20 cellular contexts compared by ENCODE assay signal in genomic region chr17:1593630-1593931, GRCh38. TPM values are rescaled to one million over a fixed set of nuclear protein-coding genes. Genes with fewer than 3 reads are reported as not detected.
DNase-seq lines count a peak whose midpoint lies in the region; ATAC-seq, FAIRE-seq and TF ChIP-seq lines count a peak whose summit lies in the region.
"Had no signal": no experiment of that assay in that cellular context is flagged by ENCODE, and none has a peak within 500 bp of the region (broad histone marks: within the 10 kb centered on the region; RNA-seq: fewer than 3 reads in every experiment).

No MANE protein-coding gene starts in this region.

- in situ Hi-C loops in gastrocnemius medialis (cut with MboI; ENCODE audit: low sequenced_read_pairs in 4 of 4) = no loop called here

- peak overlapping the region; percentile 97 for H3K4me2 ChIP-seq in BLaER1

- intact Hi-C loops in gastrocnemius medialis (cut with DNase I; ENCODE audit: low total_unique reads) = no loop called here
- intact Hi-C loops in kidney (cut with DNase I) = no loop called here

- H3K4me3 Mint-ChIP-seq in WTC11 = no peak overlapping the region
- H3K4me3 Mint-ChIP-seq: CD4-positive, alpha-beta memory T cell; endodermal cell; mesothelial cell of epicardium; nephron had no signal

- DNase-seq in HL-60 (ENCODE audit: low read depth in 1 of 2, low spot score in 1 of 2) = no peak
- no peak for DNase-seq in WTC11 (ENCODE audit: low spot score)
- DNase-seq in gastrocnemius medialis = no peak
- no peak for DNase-seq in HEK293T (ENCODE audit: extremely low spot score)
- DNase-seq in activated CD4-positive, alpha-beta T cell treated with anti-CD3 and anti-CD28 coated beads for 4 hours = no peak
- DNase-seq in kidney = no peak
- DNase-seq: activated CD4-positive, alpha-beta T cell treated with anti-CD3 and anti-CD28 coated beads for 1 hour; activated T-cell treated with anti-CD3 and anti-CD28 coated beads, Interleukin-2, amount 50 U/mL, for 72 hours; CD4-positive, alpha-beta memory T cell; DMS53; endodermal cell; NCI-H1417; NCI-H446 treated with DMSO at 0.1 percent for 48 hours had no signal

- ATAC-seq in WTC11 (no peak), gastrocnemius medialis (no peak), HG03520 (IDR thresholded peaks at IDR 0.05; ENCODE audit: unreplicated experiment) (no peak)
- ATAC-seq: activated naive CD4-positive, alpha-beta T cell treated with anti-CD3 and anti-CD28 coated beads, Interleukin-2, amount 50 U/mL, for 72 hours; left lobe of liver had no signal

- FAIRE-seq in kidney (lab: Jason Lieb, UNC) = no peak
- FAIRE-seq: urothelium cell line had no signal

- POLR2A ChIA-PET in WTC11 (lab: Charles Lee) (no interaction called here), HEK293T (lab: Yijun Ruan, JAX) (no interaction called here)

- peak overlapping the region; percentile 70; the same call in 1 of the 2 replicates for H3K27ac Mint-ChIP-seq in WTC11
- H3K27ac Mint-ChIP-seq: activated naive CD4-positive, alpha-beta T cell treated with anti-CD3 and anti-CD28 coated beads, Interleukin-2, amount 50 U/mL, for 72 hours; activated T-cell treated with anti-CD3 and anti-CD28 coated beads, Interleukin-2, amount 50 U/mL, for 72 hours; endodermal cell; mesothelial cell of epicardium; nephron had no signal

- CTCF ChIA-PET in WTC11 (lab: Charles Lee) = interaction anchor here (1.0 to 1.3 kb wide), 2 partner anchors 19 to 55 kb away, joined by 3 to 5 read pairs; no protein-coding TSS in a partner anchor
- CTCF ChIA-PET in HEK293T (lab: Yijun Ruan, JAX) = no interaction called here

- no peaks in the 10 kb centered on the region for H4K20me1 ChIP-seq in BLaER1

- TF ChIP-seq POLR2A in gastrocnemius medialis (IDR thresholded peaks at IDR 0.05) = no peak

- no peaks in the 10 kb centered on the region for H3K9me3 ChIP-seq in BLaER1
- H3K9me3 ChIP-seq in gastrocnemius medialis = no peaks in the 10 kb centered on the region
- no peaks in the 10 kb centered on the region for H3K9me3 ChIP-seq in kidney (ENCODE audit: control insufficient read depth in 1 of 2, low read length in 2 of 2)

- H3K27me3 Mint-ChIP-seq in WTC11 (ENCODE audit: low read depth) = no peaks in the 10 kb centered on the region
- H3K27me3 Mint-ChIP-seq: CD4-positive, alpha-beta memory T cell had no signal

- H3K4me3 ChIP-seq in BLaER1 (no peak overlapping the region), HL-60 (replicated peaks; ENCODE audit: insufficient read depth, low read length) (no peak overlapping the region), gastrocnemius medialis (no peak overlapping the region), kidney (ENCODE audit: low read length in 2 of 2) (no peak overlapping the region)

- peaks cover 5% of the 10 kb centered on the region; the same call in 1 of the 2 replicates for H3K4me1 Mint-ChIP-seq in WTC11
- H3K4me1 Mint-ChIP-seq: CD4-positive, alpha-beta memory T cell; mesothelial cell of epicardium had no signal

- H3K27me3 ChIP-seq in BLaER1 = no peaks in the 10 kb centered on the region
- H3K27me3 ChIP-seq in HL-60 (ENCODE audit: insufficient read depth, poor library complexity, severe bottlenecking) = no peaks in the 10 kb centered on the region
- no peaks in the 10 kb centered on the region for H3K27me3 ChIP-seq in gastrocnemius medialis

- H3K4me1 ChIP-seq in BLaER1 (peaks cover 75% of the 10 kb centered on the region), gastrocnemius medialis (peaks cover 47 to 50% of the 10 kb centered on the region in 2 donors), kidney (ENCODE audit: control insufficient read depth in 1 of 2, insufficient read depth in 1 of 2, low read depth in 1 of 2, low read length in 2 of 2) (peaks cover 0 to 10% of the 10 kb centered on the region in 2 donors)

- H3K9ac ChIP-seq in BLaER1 (peak overlapping the region; percentile 95), kidney (ENCODE audit: low read length in 2 of 2) (no peak overlapping the region)

- peak overlapping the region; percentile 100 for H3K27ac ChIP-seq in BLaER1
- peak overlapping the region; percentile 49 for H3K27ac ChIP-seq in HL-60 (replicated peaks)
- peak overlapping the region; percentile 91 to 98 (median 96) for H3K27ac ChIP-seq in gastrocnemius medialis
- no peak overlapping the region for H3K27ac ChIP-seq in kidney (ENCODE audit: low read depth in 2 of 2, low read length in 2 of 2)

- H3K36me3 Mint-ChIP-seq in WTC11 = no peaks in the 10 kb centered on the region
- H3K36me3 Mint-ChIP-seq: activated naive CD4-positive, alpha-beta T cell treated with anti-CD3 and anti-CD28 coated beads, Interleukin-2, amount 50 U/mL, for 72 hours; CD4-positive, alpha-beta memory T cell; mesothelial cell of epicardium had no signal

- H3K9me3 Mint-ChIP-seq in WTC11 = no peaks in the 10 kb centered on the region
- H3K9me3 Mint-ChIP-seq: activated naive CD4-positive, alpha-beta T cell treated with anti-CD3 and anti-CD28 coated beads, Interleukin-2, amount 50 U/mL, for 72 hours; activated T-cell treated with anti-CD3 and anti-CD28 coated beads, Interleukin-2, amount 50 U/mL, for 72 hours; CD4-positive, alpha-beta memory T cell; endodermal cell; mesothelial cell of epicardium; nephron had no signal

- TF ChIP-seq CTCF in HL-60 (IDR thresholded peaks at IDR 0.05; ENCODE audit: insufficient read depth, low read length) = no peak
- no peak for TF ChIP-seq CTCF in WTC11 (IDR thresholded peaks at IDR 0.05)
- TF ChIP-seq CTCF in gastrocnemius medialis (IDR thresholded peaks at IDR 0.05 in 4 of 5, conservative IDR thresholded peaks at IDR 0.05 in 1 of 5) = no peak
- TF ChIP-seq CTCF in kidney (IDR thresholded peaks at IDR 0.05; ENCODE audit: borderline replicate concordance, extremely low read depth, insufficient read depth) = no peak

- H3K36me3 ChIP-seq in BLaER1 (no peaks in the 10 kb centered on the region), gastrocnemius medialis (no peaks in the 10 kb centered on the region), kidney (ENCODE audit: control insufficient read depth in 1 of 2, insufficient read depth in 2 of 2, low read length in 2 of 2) (peaks cover 7 to 24% of the 10 kb centered on the region in 2 donors)

TF ChIP-seq in WTC11, 78 proteins besides CTCF, POLR2A, EP300 and RAD21 (continues in another document):
- no peak for TF ChIP-seq PREB (CRISPR knock-in tag; IDR thresholded peaks at IDR 0.05; ENCODE audit: borderline replicate concordance)
- TF ChIP-seq GTF2I (CRISPR knock-in tag; conservative IDR thresholded peaks at IDR 0.05) = no peak
- TF ChIP-seq ESRRA (CRISPR knock-in tag; IDR thresholded peaks at IDR 0.05; ENCODE audit: borderline replicate concordance) = no peak
- no peak for TF ChIP-seq FOXP1 (CRISPR knock-in tag; IDR thresholded peaks at IDR 0.05; ENCODE audit: borderline replicate concordance)
- no peak for TF ChIP-seq ZNF396 (CRISPR knock-in tag; IDR thresholded peaks at IDR 0.05; ENCODE audit: borderline replicate concordance)

TF ChIP-seq in HEK293T, 16 proteins besides CTCF, POLR2A, EP300 and RAD21:
- TF ChIP-seq ARNT (IDR thresholded peaks at IDR 0.05) (no peak), HDGF (IDR thresholded peaks at IDR 0.05; ENCODE audit: borderline replicate concordance) (no peak), FOXA1 (IDR thresholded peaks at IDR 0.05) (no peak), FOXM1 (IDR thresholded peaks at IDR 0.05; ENCODE audit: borderline replicate concordance) (no peak), SP1 (IDR thresholded peaks at IDR 0.05) (no peak), SUZ12 (IDR thresholded peaks at IDR 0.05) (no peak), NFRKB (IDR thresholded peaks at IDR 0.05) (no peak), CTBP1 (IDR thresholded peaks at IDR 0.05; ENCODE audit: borderline replicate concordance) (no peak), TARDBP (IDR thresholded peaks at IDR 0.05) (no peak), LEF1 (IDR thresholded peaks at IDR 0.05; ENCODE audit: borderline replicate concordance) (no peak), ZNF384 (IDR thresholded peaks at IDR 0.05) (no peak), BHLHE40 (IDR thresholded peaks at IDR 0.05; ENCODE audit: borderline replicate concordance) (no peak), ELF4 (IDR thresholded peaks at IDR 0.05) (no peak)

RNA-seq across cellular contexts. Expression of gene PITPNA, which starts 31.0 kb away (rescaled TPM):
- 58.3 to 68.4 TPM (median 60.2 TPM) in 3 replicates for total RNA-seq in WTC11 (2021)
- total RNA-seq in gastrocnemius medialis = 10 to 100 TPM in 3 of 4 donors, 1 to 10 TPM in 1; 9.4 to 24.3 (median 19.6) TPM
- total RNA-seq in kidney = 88.5 TPM
- polyA plus RNA-seq in kidney (ENCODE audit: insufficient read depth, low read depth, low replicate concordance) = 45.2 TPM

RNA-seq across cellular contexts. Expression of gene SLC43A2, which starts 35.1 kb away (rescaled TPM):
- total RNA-seq in WTC11 (2021) (10.3 to 11.6 TPM (median 11.0 TPM) in 3 replicates), gastrocnemius medialis (10 to 100 TPM; 26.9 to 96.9 (median 55.2) TPM), kidney (48.9 TPM)
- polyA plus RNA-seq in kidney (ENCODE audit: insufficient read depth, low read depth, low replicate concordance) = 60.4 TPM

RNA-seq across cellular contexts. Expression of gene SCARF1, which starts 52.0 kb away (rescaled TPM):
- total RNA-seq in WTC11 (2021) (3.7 to 5.4 TPM (median 4.9 TPM) in 3 replicates), gastrocnemius medialis (10 to 100 TPM in 1 of 4 donors, 1 to 10 TPM in 3; 4.1 to 15.1 (median 5.7) TPM), kidney (20.1 TPM)
- polyA plus RNA-seq in kidney (ENCODE audit: insufficient read depth, low read depth, low replicate concordance) = 7.0 TPM

RNA-seq across cellular contexts. Expression of gene RILP, which starts 56.1 kb away (rescaled TPM):
- total RNA-seq in WTC11 (2021) (10.2 to 13.8 TPM (median 11.7 TPM) in 3 replicates), gastrocnemius medialis (10 to 100 TPM; 45.5 to 94.7 (median 58.9) TPM), kidney (17.1 TPM)
- 26.6 TPM for polyA plus RNA-seq in kidney (ENCODE audit: insufficient read depth, low read depth, low replicate concordance)

Comparison
In these comparisons a context has a peak if more than half of its experiments do, and no peak if none do; other contexts are left out.
1. H3K27ac ChIP-seq: peak in BLaER1 (single experiment), HL-60 (single experiment) and gastrocnemius medialis (4 of 4); none in kidney (0 of 2).